10 cellular contexts compared by ENCODE assay signal in the genomic region with DNA sequence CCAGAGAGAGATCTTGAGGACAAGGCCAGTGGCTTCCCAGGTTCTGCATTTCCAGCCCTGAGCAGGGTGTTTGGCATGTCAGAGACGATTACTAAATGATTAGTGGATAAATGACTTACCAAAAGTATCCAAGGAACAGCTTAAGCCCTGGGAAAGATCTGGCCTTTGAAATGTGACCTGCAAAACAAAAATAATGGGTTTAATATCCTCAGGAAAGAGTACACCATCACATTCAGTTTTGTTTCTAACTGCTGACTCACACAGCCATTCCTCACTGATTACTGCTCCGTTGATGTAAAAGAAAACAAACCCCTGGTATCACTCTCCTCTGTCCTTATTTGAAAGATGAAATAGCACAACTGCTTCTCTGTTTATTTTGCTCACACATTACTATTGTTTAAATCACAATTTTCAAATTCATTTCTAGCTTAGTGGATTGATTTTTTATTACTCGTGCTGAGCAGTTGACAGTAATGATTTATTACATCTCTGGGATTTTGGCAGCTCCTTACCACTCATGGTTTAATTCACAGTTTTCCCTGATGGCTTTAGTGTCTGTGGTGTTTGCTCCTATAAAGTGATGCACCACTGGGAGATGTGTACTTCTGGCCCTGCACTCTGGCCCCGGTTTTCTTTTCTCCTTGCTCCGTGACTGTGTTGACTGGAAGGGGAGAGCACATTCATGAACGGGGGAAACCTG.
DNase-seq lines count a peak whose midpoint lies in the region; ATAC-seq and TF ChIP-seq lines count a peak whose summit lies in the region.
"Had no signal": no experiment of that assay in that cellular context is flagged by ENCODE, and none has a peak within 500 bp of the region (broad histone marks: within the 10 kb centered on the region; RNA-seq: fewer than 3 reads in every experiment).

No MANE protein-coding gene starts in this region.

- H3K27me3 Mint-ChIP-seq in activated T-helper 1 cell treated with anti-CD3 and anti-CD28 coated beads, Interleukin-12 subunit alpha, Interleukin-12 subunit beta, Interleukin-2, Interleukin-4 antibody, amounts not matched to agents 30 ng/mL and 10 ng/mL and 1 ng/mL, durations not matched to agents 14 hours and 24 hours and 36 hours (ENCODE audit: insufficient read depth), result no peaks in the 10 kb centered on the region
- no peaks in the 10 kb centered on the region for H3K27me3 Mint-ChIP-seq in activated CD4-positive, alpha-beta memory T cell treated with anti-CD3 and anti-CD28 coated beads for 36 hours

- H3K4me2 ChIP-seq in HCT116 (ENCODE audit: low read length), result peak overlapping the region; percentile 35

- H3K9ac ChIP-seq in HCT116 (ENCODE audit: low read length), result no peak overlapping the region

- TF ChIP-seq EP300 in sigmoid colon (IDR thresholded peaks at IDR 0.05), result peak in 1 of 4 donors; percentile 27

- no peaks in the 10 kb centered on the region for H3K9me3 Mint-ChIP-seq in activated T-helper 1 cell treated with anti-CD3 and anti-CD28 coated beads, Interleukin-12 subunit alpha, Interleukin-12 subunit beta, Interleukin-2, Interleukin-4 antibody, amounts not matched to agents 30 ng/mL and 10 ng/mL and 1 ng/mL, durations not matched to agents 14 hours and 24 hours and 36 hours
- H3K9me3 Mint-ChIP-seq in activated CD4-positive, alpha-beta memory T cell treated with anti-CD3 and anti-CD28 coated beads for 36 hours, result no peaks in the 10 kb centered on the region

- no peaks in the 10 kb centered on the region for H3K4me1 Mint-ChIP-seq in activated T-helper 1 cell treated with anti-CD3 and anti-CD28 coated beads, Interleukin-12 subunit alpha, Interleukin-12 subunit beta, Interleukin-2, Interleukin-4 antibody, amounts not matched to agents 30 ng/mL and 10 ng/mL and 1 ng/mL, durations not matched to agents 14 hours and 24 hours and 36 hours (ENCODE audit: low read depth)
- H3K4me1 Mint-ChIP-seq in activated CD4-positive, alpha-beta memory T cell treated with anti-CD3 and anti-CD28 coated beads for 36 hours (ENCODE audit: low read depth), result no peaks in the 10 kb centered on the region

- no peaks in the 10 kb centered on the region for H3K36me3 ChIP-seq in HCT116 (ENCODE audit: control insufficient read depth in 1 of 2, insufficient read depth in 2 of 2, low read length in 2 of 2)
- no peaks in the 10 kb centered on the region for H3K36me3 ChIP-seq in sigmoid colon

- ATAC-seq in HCT116 (peak; percentile 75), HG03439 (IDR thresholded peaks at IDR 0.05; ENCODE audit: unreplicated experiment) (no peak)

- 41 to 56% methylated on average over 6 of the region's 6 CpGs for WGBS in sigmoid colon, 2 donors

- DNase-seq in HCT116 (ENCODE audit: low read depth, low spot score), result no peak
- peak; percentile 5 for DNase-seq in OCI-M1 (lab: John Stamatoyannopoulos, UW)
- DNase-seq in fibroblast of mammary gland (ENCODE audit: low read depth), result peak; percentile 92
- DNase-seq in sigmoid colon, result no peak
- no peak for DNase-seq in activated T-helper 1 cell treated with anti-CD3 and anti-CD28 coated beads, Interleukin-12 subunit alpha, Interleukin-12 subunit beta, Interleukin-2, Interleukin-4 antibody, amounts not matched to agents 30 ng/mL and 10 ng/mL and 1 ng/mL, durations not matched to agents 14 hours and 24 hours and 36 hours (ENCODE audit: low spot score)
- no peak for DNase-seq in activated CD4-positive, alpha-beta memory T cell treated with anti-CD3 and anti-CD28 coated beads for 36 hours
- DNase-seq in DMS79 (lab: John Stamatoyannopoulos, UW), result no peak
- DNase-seq: activated CD4-positive, CD25-positive, alpha-beta regulatory T cell treated with anti-CD3 and anti-CD28 coated beads, Interleukin-2, amount 50 U/mL, for 72 hours; amygdala had no signal

- H3K36me3 Mint-ChIP-seq in activated T-helper 1 cell treated with anti-CD3 and anti-CD28 coated beads, Interleukin-12 subunit alpha, Interleukin-12 subunit beta, Interleukin-2, Interleukin-4 antibody, amounts not matched to agents 30 ng/mL and 10 ng/mL and 1 ng/mL, durations not matched to agents 14 hours and 24 hours and 36 hours (ENCODE audit: low read depth), result no peaks in the 10 kb centered on the region
- H3K36me3 Mint-ChIP-seq in activated CD4-positive, alpha-beta memory T cell treated with anti-CD3 and anti-CD28 coated beads for 36 hours, result no peaks in the 10 kb centered on the region

- H4K20me1 ChIP-seq in HCT116 (ENCODE audit: insufficient read depth), result no peaks in the 10 kb centered on the region

- H3K4me3 Mint-ChIP-seq in activated T-helper 1 cell treated with anti-CD3 and anti-CD28 coated beads, Interleukin-12 subunit alpha, Interleukin-12 subunit beta, Interleukin-2, Interleukin-4 antibody, amounts not matched to agents 30 ng/mL and 10 ng/mL and 1 ng/mL, durations not matched to agents 14 hours and 24 hours and 36 hours, result no peak overlapping the region
- H3K4me3 Mint-ChIP-seq in activated CD4-positive, alpha-beta memory T cell treated with anti-CD3 and anti-CD28 coated beads for 36 hours, result no peak overlapping the region

- no peak for TF ChIP-seq CTCF in HCT116 (IDR thresholded peaks at IDR 0.05 in 2 of 3, conservative IDR thresholded peaks at IDR 0.05 in 1 of 3; ENCODE audit: borderline replicate concordance in 1 of 3, insufficient read depth in 1 of 3, low read depth in 2 of 3, low read length in 2 of 3)
- no peak for TF ChIP-seq CTCF in fibroblast of mammary gland (conservative IDR thresholded peaks at IDR 0.05; ENCODE audit: control insufficient read depth, insufficient read depth, low read depth, low read length)
- TF ChIP-seq CTCF in sigmoid colon (IDR thresholded peaks at IDR 0.05), result no peak

- no peaks in the 10 kb centered on the region for H3K9me2 ChIP-seq in HCT116 (ENCODE audit: insufficient read depth)

- no peaks in the 10 kb centered on the region for H3K79me2 ChIP-seq in HCT116 (ENCODE audit: insufficient read depth, low read length)

- intact Hi-C loops in HCT116 (cut with micrococcal nuclease), result no loop called here
- intact Hi-C loops in sigmoid colon (cut with DNase I), result loop anchor here (10.0 kb wide), 1 partner anchor 255 kb away; no protein-coding TSS in a partner anchor
- intact Hi-C loops in activated T-helper 1 cell treated with anti-CD3 and anti-CD28 coated beads, Interleukin-12 subunit alpha, Interleukin-12 subunit beta, Interleukin-2, Interleukin-4 antibody, amounts not matched to agents 30 ng/mL and 10 ng/mL and 1 ng/mL, durations not matched to agents 14 hours and 24 hours and 36 hours (cut with micrococcal nuclease), result no loop called here
- intact Hi-C loops in activated CD4-positive, alpha-beta memory T cell treated with anti-CD3 and anti-CD28 coated beads for 36 hours (cut with micrococcal nuclease), result no loop called here

- H3K4me1 ChIP-seq in HCT116 (ENCODE audit: control insufficient read depth in 1 of 2, insufficient read depth in 2 of 2, low read length in 2 of 2) (peaks cover 0 to 16% of the 10 kb centered on the region in 2 experiments; a peak in 3 of 4 replicates), sigmoid colon (peaks cover 0 to 16% (median 3%) of the 10 kb centered on the region in 4 donors)

- H3K27me3 ChIP-seq in HCT116 (ENCODE audit: insufficient read depth, low read length) (no peaks in the 10 kb centered on the region), sigmoid colon (no peaks in the 10 kb centered on the region)

- no peak for TF ChIP-seq POLR2A in HCT116 (IDR thresholded peaks at IDR 0.05; ENCODE audit: borderline replicate concordance, extremely low read depth, insufficient read depth, insufficient read length)
- no peak for TF ChIP-seq POLR2A in sigmoid colon (IDR thresholded peaks at IDR 0.05)

- H2AFZ ChIP-seq in HCT116 (ENCODE audit: low read depth, low read length, poor library complexity, severe bottlenecking), result no peak overlapping the region

- no peak overlapping the region for H3K4me3 ChIP-seq in HCT116 (replicated peaks in 1 of 2; ENCODE audit: low read depth in 1 of 2, low read length in 2 of 2)
- H3K4me3 ChIP-seq in fibroblast of mammary gland (ENCODE audit: control insufficient read depth, low read depth, low read length), result no peak overlapping the region
- no peak overlapping the region for H3K4me3 ChIP-seq in sigmoid colon

- CTCF ChIA-PET in HCT116 (lab: Charles Lee), result no interaction called here
- CTCF ChIA-PET in activated CD4-positive, alpha-beta memory T cell treated with anti-CD3 and anti-CD28 coated beads for 36 hours (lab: Charles Lee), result no interaction called here

- H3K9me3 ChIP-seq in HCT116 (ENCODE audit: control insufficient read depth in 1 of 2, insufficient read depth in 1 of 2, low read depth in 1 of 2, low read length in 2 of 2), result no peaks in the 10 kb centered on the region
- H3K9me3 ChIP-seq in sigmoid colon, result no peaks in the 10 kb centered on the region

- POLR2A ChIA-PET in HCT116 (lab: Charles Lee), result no interaction called here
- POLR2A ChIA-PET in activated CD4-positive, alpha-beta memory T cell treated with anti-CD3 and anti-CD28 coated beads for 36 hours (lab: Charles Lee), result no interaction called here

- H3K27ac ChIP-seq in HCT116 (ENCODE audit: low read depth, low read length) (no peak overlapping the region; the same call in 1 of the 2 replicates), sigmoid colon (peak overlapping the region in 3 of 4 donors; percentile 60 to 79 (median 65))

- no TSS peak for BruUV-seq in HCT116 (replicated peaks; lab: Mats Ljungman, UMichigan)

- TF ChIP-seq RAD21 in HCT116 (IDR thresholded peaks at IDR 0.05; ENCODE audit: low read depth), result 0 out of 2 replicates have a peak, but pooled peaks have one; percentile 7

- H3K27ac Mint-ChIP-seq in activated T-helper 1 cell treated with anti-CD3 and anti-CD28 coated beads, Interleukin-12 subunit alpha, Interleukin-12 subunit beta, Interleukin-2, Interleukin-4 antibody, amounts not matched to agents 30 ng/mL and 10 ng/mL and 1 ng/mL, durations not matched to agents 14 hours and 24 hours and 36 hours, result no peak overlapping the region
- no peak overlapping the region for H3K27ac Mint-ChIP-seq in activated CD4-positive, alpha-beta memory T cell treated with anti-CD3 and anti-CD28 coated beads for 36 hours

- RAD21 ChIA-PET in HCT116 (lab: Charles Lee; ENCODE audit: low non-redundant PET in 1 of 2, low total read pairs in 2 of 2, uncharacterized antibody in 2 of 2, unreplicated experiment in 2 of 2), result no interaction called here

TF ChIP-seq in HCT116, 20 proteins besides CTCF, POLR2A, EP300 and RAD21 (continues in another document):
- TF ChIP-seq FOSL1 (IDR thresholded peaks at IDR 0.05; ENCODE audit: low read depth) (peak; percentile 43), CEBPB (IDR thresholded peaks at IDR 0.05; ENCODE audit: low read depth) (no peak), EZH2 (IDR thresholded peaks at IDR 0.05) (no peak), POLR2AphosphoS5 (IDR thresholded peaks at IDR 0.05; ENCODE audit: low read depth, low read length) (no peak), ATF3 (IDR thresholded peaks at IDR 0.05) (no peak), SIN3A (IDR thresholded peaks at IDR 0.05; ENCODE audit: low read depth) (no peak), ELF1 (IDR thresholded peaks at IDR 0.05; ENCODE audit: borderline replicate concordance, low read depth) (no peak)

Comparison
In these comparisons a context has a peak if more than half of its experiments do, and no peak if none do; other contexts are left out.
1. DNase-seq: peak in OCI-M1 (single experiment) and fibroblast of mammary gland (single experiment); none in HCT116 (single experiment), sigmoid colon (single experiment), activated T-helper 1 cell treated with anti-CD3 and anti-CD28 coated beads, Interleukin-12 subunit alpha, Interleukin-12 subunit beta, Interleukin-2, Interleukin-4 antibody, amounts not matched to agents 30 ng/mL and 10 ng/mL and 1 ng/mL, durations not matched to agents 14 hours and 24 hours and 36 hours (single experiment), activated CD4-positive, alpha-beta memory T cell treated with anti-CD3 and anti-CD28 coated beads for 36 hours (single experiment) and DMS79 (single experiment).